In genomic region chr17:797236-797635, GRCh38 we compare ENCODE assay signal across 17 cellular contexts. TPM values are rescaled to one million over a fixed set of nuclear protein-coding genes. Genes with fewer than 3 reads are reported as not detected.
A peak's percentile ranks its signal among the peaks of the same experiment; 100 is the strongest.
DNase-seq lines count a peak whose midpoint lies in the region; ATAC-seq and TF ChIP-seq lines count a peak whose summit lies in the region.
"Had no signal": no experiment of that assay in that cellular context is flagged by ENCODE, and none has a peak within 500 bp of the region (broad histone marks: within the 10 kb centered on the region; RNA-seq: fewer than 3 reads in every experiment).

No MANE protein-coding gene starts in this region.

- H3K9me3 Mint-ChIP-seq in progenitor cell of endocrine pancreas (ENCODE audit: low read depth) = no peaks in the 10 kb centered on the region
- no peaks in the 10 kb centered on the region for H3K9me3 Mint-ChIP-seq in T-helper 2 cell treated with Interferon-gamma antibody and Interleukin-4, amounts not matched to agents 5 μg/mL and 100 μg/mL, for 36 hours
- H3K9me3 Mint-ChIP-seq: CD8-positive, alpha-beta memory T cell had no signal

- H3K36me3 Mint-ChIP-seq in progenitor cell of endocrine pancreas (ENCODE audit: insufficient read depth) = peaks cover 4% of the 10 kb centered on the region
- H3K36me3 Mint-ChIP-seq in T-helper 2 cell treated with Interferon-gamma antibody and Interleukin-4, amounts not matched to agents 5 μg/mL and 100 μg/mL, for 36 hours (ENCODE audit: low read depth) = peaks cover 2% of the 10 kb centered on the region

- no peak for TF ChIP-seq CTCF in gastroesophageal sphincter (IDR thresholded peaks at IDR 0.05)
- no peak for TF ChIP-seq CTCF in progenitor cell of endocrine pancreas (IDR thresholded peaks at IDR 0.05; ENCODE audit: unreplicated experiment)

- H3K27me3 ChIP-seq in BLaER1 (no peaks in the 10 kb centered on the region), gastroesophageal sphincter (no peaks in the 10 kb centered on the region)

- no peak for DNase-seq in progenitor cell of endocrine pancreas (ENCODE audit: low spot score, unreplicated experiment)
- DNase-seq in T-helper 2 cell treated with Interferon-gamma antibody and Interleukin-4, amounts not matched to agents 5 μg/mL and 100 μg/mL, for 36 hours (ENCODE audit: low spot score) = no peak
- DNase-seq in COLO668 (lab: John Stamatoyannopoulos, UW; ENCODE audit: unreplicated experiment) = no peak
- DNase-seq in NCI-H2227 (lab: John Stamatoyannopoulos, UW; ENCODE audit: unreplicated experiment) = no peak
- DNase-seq: CD8-positive, alpha-beta memory T cell; DMS 273 treated with DMSO at 0.1 percent for 48 hours; GF-D8; H7; NCI-H1930; NCI-H2171; NCI-H446 treated with DMSO at 0.1 percent for 48 hours; NK-92 treated with Interleukin-12 subunit alpha and Interleukin-12 subunit beta, amount 100 ng/mL, for 24 hours; OCI-M1 had no signal

- H3K27ac Mint-ChIP-seq in progenitor cell of endocrine pancreas = peak overlapping the region; percentile 67
- no peak overlapping the region for H3K27ac Mint-ChIP-seq in T-helper 2 cell treated with Interferon-gamma antibody and Interleukin-4, amounts not matched to agents 5 μg/mL and 100 μg/mL, for 36 hours

- peaks cover 6% of the 10 kb centered on the region; the same call in 1 of the 2 replicates for H4K20me1 ChIP-seq in BLaER1

- ATAC-seq in gastroesophageal sphincter = no peak
- ATAC-seq in GM21576 (IDR thresholded peaks at IDR 0.05; ENCODE audit: unreplicated experiment) = no peak

- H3K4me3 ChIP-seq in BLaER1 (no peak overlapping the region; the same call in 1 of the 2 replicates), gastroesophageal sphincter (no peak overlapping the region)

- H3K36me3 ChIP-seq in BLaER1 = peaks cover 43% of the 10 kb centered on the region
- H3K36me3 ChIP-seq in gastroesophageal sphincter = peaks cover 0 to 38% of the 10 kb centered on the region in 2 donors

- H3K27ac ChIP-seq in BLaER1 = peak overlapping the region; percentile 97
- H3K27ac ChIP-seq in gastroesophageal sphincter = peak overlapping the region in 3 of 4 donors; percentile 44 to 83 (median 54)

- no peak overlapping the region for H3K4me3 Mint-ChIP-seq in progenitor cell of endocrine pancreas (ENCODE audit: low read depth)
- H3K4me3 Mint-ChIP-seq in T-helper 2 cell treated with Interferon-gamma antibody and Interleukin-4, amounts not matched to agents 5 μg/mL and 100 μg/mL, for 36 hours = no peak overlapping the region
- H3K4me3 Mint-ChIP-seq: CD8-positive, alpha-beta memory T cell had no signal

- 88% methylated on average over 5 of the region's 16 CpGs; no CpG with 5 or more reads in 1 of the 2 donors for WGBS in gastroesophageal sphincter (ENCODE audit: low coverage in 1 of 2), 2 donors

- H3K4me1 Mint-ChIP-seq in progenitor cell of endocrine pancreas (ENCODE audit: low read depth) = peaks cover 2% of the 10 kb centered on the region
- H3K4me1 Mint-ChIP-seq in T-helper 2 cell treated with Interferon-gamma antibody and Interleukin-4, amounts not matched to agents 5 μg/mL and 100 μg/mL, for 36 hours (ENCODE audit: low read depth) = peaks cover 2% of the 10 kb centered on the region

- no peaks in the 10 kb centered on the region for H3K27me3 Mint-ChIP-seq in progenitor cell of endocrine pancreas
- H3K27me3 Mint-ChIP-seq in T-helper 2 cell treated with Interferon-gamma antibody and Interleukin-4, amounts not matched to agents 5 μg/mL and 100 μg/mL, for 36 hours (ENCODE audit: low read depth) = no peaks in the 10 kb centered on the region

- peaks cover 84% of the 10 kb centered on the region for H3K4me1 ChIP-seq in BLaER1
- H3K4me1 ChIP-seq in gastroesophageal sphincter = peaks cover 0 to 28% (median 11%) of the 10 kb centered on the region in 3 donors

- no peaks in the 10 kb centered on the region for H3K9me3 ChIP-seq in BLaER1
- H3K9me3 ChIP-seq in gastroesophageal sphincter = no peaks in the 10 kb centered on the region

- 0 out of 2 replicates have a peak, but pooled peaks have one; percentile 4 for TF ChIP-seq POLR2A in Raji (IDR thresholded peaks at IDR 0.05; ENCODE audit: insufficient read depth, low read depth, low read length)
- TF ChIP-seq POLR2A in gastroesophageal sphincter (IDR thresholded peaks at IDR 0.05) = no peak

- H3K4me2 ChIP-seq in BLaER1 = peak overlapping the region; percentile 98

- H3K9ac ChIP-seq in BLaER1 = peak overlapping the region; percentile 31; the same call in 1 of the 2 replicates

- no peak for TF ChIP-seq EP300 in gastroesophageal sphincter (IDR thresholded peaks at IDR 0.05)

RNA-seq across cellular contexts. Expression of gene MRM3, which starts 15.1 kb away (rescaled TPM):
- 10 to 100 TPM; 20.5 to 33.9 (median 27.8) TPM for total RNA-seq in gastroesophageal sphincter
- total RNA-seq in progenitor cell of endocrine pancreas = 14.5 and 17.9 TPM in 2 replicates

RNA-seq across cellular contexts. Expression of gene GLOD4, which starts 15.2 kb away (rescaled TPM):
- total RNA-seq in gastroesophageal sphincter = 100 to 1,000 TPM in 2 of 4 donors, 10 to 100 TPM in 2; 52.5 to 119 (median 99.3) TPM
- 79.9 and 109 TPM in 2 replicates for total RNA-seq in progenitor cell of endocrine pancreas

RNA-seq across cellular contexts. Expression of gene GEMIN4, which starts 45.2 kb away (rescaled TPM):
- total RNA-seq in gastroesophageal sphincter (10 to 100 TPM; 13.9 to 21.6 (median 17.9) TPM), progenitor cell of endocrine pancreas (39.8 and 43.2 TPM in 2 replicates)
